Comparison of ENCODE assay signal across 21 cellular contexts in the genomic region with DNA sequence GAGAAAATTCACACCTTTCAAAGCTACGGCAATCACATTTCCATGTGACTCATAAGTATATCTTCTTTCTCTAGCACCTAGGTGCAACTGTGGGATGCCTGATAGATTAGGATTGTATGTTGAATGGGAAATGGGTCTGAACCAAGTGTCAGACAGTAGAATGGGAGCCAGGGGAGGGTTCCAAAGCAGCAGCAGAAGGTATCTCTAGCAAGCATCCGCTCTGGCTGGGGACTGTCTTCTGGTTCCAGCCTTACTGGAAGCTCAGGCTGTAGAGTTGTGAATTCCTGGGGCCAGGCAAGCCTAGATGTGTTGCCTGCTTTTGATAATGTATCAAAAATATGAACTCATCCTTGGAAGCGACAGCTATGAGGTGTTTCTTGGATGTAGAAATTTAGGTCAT. TPM values are rescaled to one million over a fixed set of nuclear protein-coding genes. Genes with fewer than 3 reads are reported as not detected.
A peak's percentile ranks its signal among the peaks of the same experiment; 100 is the strongest.
DNase-seq lines count a peak whose midpoint lies in the region; ATAC-seq and TF ChIP-seq lines count a peak whose summit lies in the region.
"Had no signal": no experiment of that assay in that cellular context is flagged by ENCODE, and none has a peak within 500 bp of the region (broad histone marks: within the 10 kb centered on the region; RNA-seq: fewer than 3 reads in every experiment).

No MANE protein-coding gene starts in this region.

- intact Hi-C loops in left cardiac atrium (cut with DNase I) = loop anchor here in 1 of 2 donors (5.0 kb wide), 1 partner anchor 57 kb away; no protein-coding TSS in a partner anchor
- intact Hi-C loops in upper lobe of right lung (cut with DNase I) = no loop called here

- DNase-seq in cerebellar cortex (ENCODE audit: low spot score) (peak; percentile 65), left cardiac atrium (no peak), SHP77 (lab: John Stamatoyannopoulos, UW) (no peak), CD1c-positive myeloid dendritic cell (ENCODE audit: extremely low spot score) (no peak), upper lobe of right lung (no peak)
- DNase-seq: CD4-positive, alpha-beta T cell; CD8-positive, alpha-beta memory T cell; DMS 273 treated with DMSO at 0.1 percent for 48 hours; DMS79; EL; GF-D8; H9 had no signal

- TF ChIP-seq CTCF in nephron (IDR thresholded peaks at IDR 0.05; ENCODE audit: unreplicated experiment in 3 of 3) (no peak), upper lobe of right lung (IDR thresholded peaks at IDR 0.05) (no peak)

- H3K27ac ChIP-seq in cingulate gyrus (ENCODE audit: low read depth, low read length) (peak overlapping the region; percentile 60), upper lobe of right lung (no peak overlapping the region)
- H3K27ac ChIP-seq: BLaER1, C4-2B had no signal

- peaks cover 69% of the 10 kb centered on the region for H3K27me3 Mint-ChIP-seq in nephron (ENCODE audit: low read depth)

- peak overlapping the region in 2 of 3 experiments; percentile 31 to 45 for H3K4me3 Mint-ChIP-seq in nephron
- H3K4me3 Mint-ChIP-seq: B cell; CD4-positive, alpha-beta T cell; CD8-positive, alpha-beta memory T cell; GM23338; H9 had no signal

- H3K36me3 ChIP-seq in upper lobe of right lung = no peaks in the 10 kb centered on the region
- H3K36me3 ChIP-seq: BLaER1 had no signal

- H3K27ac Mint-ChIP-seq in nephron = no peak overlapping the region
- H3K27ac Mint-ChIP-seq: B cell; CD4-positive, alpha-beta T cell; CD8-positive, alpha-beta memory T cell; GM23338; H9 had no signal

- H3K4me1 Mint-ChIP-seq in nephron = peaks cover 22% of the 10 kb centered on the region
- H3K4me1 Mint-ChIP-seq: GM23338 had no signal

- H3K9me3 ChIP-seq in upper lobe of right lung = no peaks in the 10 kb centered on the region

- H3K4me1 ChIP-seq in upper lobe of right lung = no peaks in the 10 kb centered on the region

- peaks cover 28% of the 10 kb centered on the region for H3K27me3 ChIP-seq in upper lobe of right lung

- no peaks in the 10 kb centered on the region for H3K36me3 Mint-ChIP-seq in nephron (ENCODE audit: low read depth)

- no peak overlapping the region for H3K4me3 ChIP-seq in upper lobe of right lung
- H3K4me3 ChIP-seq: BLaER1, GM23338 had no signal

- ATAC-seq in left cardiac atrium (no peak), upper lobe of right lung (no peak)
- ATAC-seq: GM23338, HCT116 had no signal

- H3K9me3 Mint-ChIP-seq in nephron = no peaks in the 10 kb centered on the region
- H3K9me3 Mint-ChIP-seq: CD4-positive, alpha-beta T cell; H9 had no signal

RNA-seq across cellular contexts. Expression of a gene that starts 2.1 kb away (rescaled TPM):
- total RNA-seq in left cardiac atrium (10 to 100 TPM; 67.0 to 67.9 TPM), upper lobe of right lung (16.0 TPM)
- total RNA-seq: A172; A673; CD4-positive, alpha-beta T cell; CD8-positive, alpha-beta memory T cell; H9 had no signal
